In genomic region chr5:95879661-95880060, GRCh38 we compare ENCODE assay signal across 22 cellular contexts. TPM values are rescaled to one million over a fixed set of nuclear protein-coding genes. Genes with fewer than 3 reads are reported as not detected.
DNase-seq lines count a peak whose midpoint lies in the region; ATAC-seq and TF ChIP-seq lines count a peak whose summit lies in the region.
"Had no signal": no experiment of that assay in that cellular context is flagged by ENCODE, and none has a peak within 500 bp of the region (broad histone marks: within the 10 kb centered on the region; RNA-seq: fewer than 3 reads in every experiment).

No MANE protein-coding gene starts in this region.

- no peak overlapping the region for H2AFZ ChIP-seq in mammary epithelial cell (ENCODE audit: low read depth, low read length)
- H2AFZ ChIP-seq: GM23338 had no signal

- peaks cover 3% of the 10 kb centered on the region for H3K36me3 ChIP-seq in mammary epithelial cell (ENCODE audit: insufficient read depth, low read length)
- H3K36me3 ChIP-seq: BLaER1 treated with 17β-estradiol and CSF1 and Interleukin-3, amounts not matched to agents 10 nM and 100 nM; Peyer's patch had no signal

- no peak overlapping the region for H3K4me2 ChIP-seq in mammary epithelial cell (ENCODE audit: insufficient read depth, low read depth, low read length)
- H3K4me2 ChIP-seq: GM23338 had no signal

- no peaks in the 10 kb centered on the region for H3K27me3 Mint-ChIP-seq in MCF 10A (ENCODE audit: insufficient read depth, unreplicated experiment)
- no peaks in the 10 kb centered on the region for H3K27me3 Mint-ChIP-seq in stimulated activated naive B cell treated with anti-CD40 and anti-IgM and Interleukin-4, amounts not matched to agents 10 μg/mL and 1 μg/mL and 100 μg/mL, for 72 hours
- H3K27me3 Mint-ChIP-seq: IgD-negative memory B cell had no signal

- H3K27me3 ChIP-seq in mammary epithelial cell (ENCODE audit: insufficient read depth, low read length): no peaks in the 10 kb centered on the region
- H3K27me3 ChIP-seq: BLaER1 treated with 17β-estradiol and CSF1 and Interleukin-3, amounts not matched to agents 10 nM and 100 nM; MG63; Peyer's patch had no signal

- CTCF ChIA-PET in MCF 10A (lab: Yijun Ruan, JAX): interaction anchor here (0.6 to 1.7 kb wide), 7 partner anchors 8 to 457 kb away, joined by 3 to 6 read pairs (median 3); no protein-coding TSS in a partner anchor
- CTCF ChIA-PET in mammary epithelial cell (lab: Charles Lee; ENCODE audit: low non-redundant PET): no interaction called here

- no peak overlapping the region for H3K4me3 ChIP-seq in mammary epithelial cell (replicated peaks in 1 of 3; ENCODE audit: insufficient read depth in 1 of 3, low read depth in 2 of 3, low read length in 3 of 3)
- H3K4me3 ChIP-seq: BLaER1 treated with 17β-estradiol and CSF1 and Interleukin-3, amounts not matched to agents 10 nM and 100 nM; GM23338; MG63; Peyer's patch had no signal

- peak; percentile 2 for ATAC-seq in left lobe of liver
- no peak for ATAC-seq in stimulated activated naive B cell treated with anti-CD40 and anti-IgM and Interleukin-4, amounts not matched to agents 10 μg/mL and 1 μg/mL and 100 μg/mL, for 72 hours (replicated peaks)
- ATAC-seq in HG02870 (IDR thresholded peaks at IDR 0.05; ENCODE audit: unreplicated experiment): no peak
- no peak for ATAC-seq in HG03439 (IDR thresholded peaks at IDR 0.05; ENCODE audit: unreplicated experiment)
- ATAC-seq: GM23338, HCT116, Right ventricle myocardium inferior had no signal

- H3K79me2 ChIP-seq in mammary epithelial cell (ENCODE audit: insufficient read depth, low read length): no peaks in the 10 kb centered on the region

- DNase-seq in MCF 10A (ENCODE audit: unreplicated experiment): no peak
- no peak for DNase-seq in mammary epithelial cell
- no peak for DNase-seq in left lobe of liver (ENCODE audit: low spot score)
- DNase-seq in stimulated activated naive B cell treated with anti-CD40 and anti-IgM and Interleukin-4, amounts not matched to agents 10 μg/mL and 1 μg/mL and 100 μg/mL, for 72 hours: no peak
- DNase-seq in activated CD4-positive, alpha-beta T cell treated with anti-CD3 and anti-CD28 coated beads, Interleukin-2, amount 50 U/mL, for 4 hours: no peak
- DNase-seq: CD8-positive, alpha-beta memory T cell; Karpas-422; MG63; NCI-H1048; NCI-H1436 treated with DMSO at 0.1 percent for 48 hours; NCI-H2171 treated with DMSO at 0.1 percent for 48 hours; NCI-H446 treated with DMSO at 0.1 percent for 48 hours; Peyer's patch had no signal

- H3K4me1 Mint-ChIP-seq in MCF 10A (ENCODE audit: insufficient read depth, unreplicated experiment): peaks cover 19% of the 10 kb centered on the region
- peaks cover 29 to 31% of the 10 kb centered on the region in 2 donors for H3K4me1 Mint-ChIP-seq in stimulated activated naive B cell treated with anti-CD40 and anti-IgM and Interleukin-4, amounts not matched to agents 10 μg/mL and 1 μg/mL and 100 μg/mL, for 72 hours
- H3K4me1 Mint-ChIP-seq: CD8-positive, alpha-beta memory T cell had no signal

- intact Hi-C loops in MCF 10A (cut with micrococcal nuclease) (no loop called here), mammary epithelial cell (cut with micrococcal nuclease) (no loop called here)

- H3K27ac Mint-ChIP-seq in MCF 10A (ENCODE audit: low read depth, unreplicated experiment): peak overlapping the region; percentile 39
- peak overlapping the region; percentile 22 for H3K27ac Mint-ChIP-seq in stimulated activated naive B cell treated with anti-CD40 and anti-IgM and Interleukin-4, amounts not matched to agents 10 μg/mL and 1 μg/mL and 100 μg/mL, for 72 hours
- H3K27ac Mint-ChIP-seq: CD8-positive, alpha-beta memory T cell; GM23338; IgD-negative memory B cell had no signal

- POLR2A ChIA-PET in MCF 10A (lab: Yijun Ruan, JAX): interaction anchor here (0.6 to 2.4 kb wide), 8 partner anchors 11 to 457 kb away, joined by 3 to 12 read pairs (median 3); partner anchors contain the start of gene GLRX

- no peak overlapping the region for H3K9ac ChIP-seq in mammary epithelial cell (ENCODE audit: insufficient read depth, low read length)

- dilution Hi-C loops in mammary epithelial cell (cut with HindIII; ENCODE audit: low sequenced_read_pairs): no loop called here

- H4K20me1 ChIP-seq in mammary epithelial cell (ENCODE audit: insufficient read depth, low read length): no peaks in the 10 kb centered on the region
- H4K20me1 ChIP-seq: BLaER1 treated with 17β-estradiol and CSF1 and Interleukin-3, amounts not matched to agents 10 nM and 100 nM had no signal

- H3K4me1 ChIP-seq in mammary epithelial cell (ENCODE audit: insufficient read depth, low read length): no peaks in the 10 kb centered on the region
- H3K4me1 ChIP-seq: Peyer's patch had no signal

- in situ Hi-C loops in mammary epithelial cell (cut with MboI; ENCODE audit: low sequenced_read_pairs in 2 of 2): no loop called here

- no peaks in the 10 kb centered on the region for H3K9me3 Mint-ChIP-seq in MCF 10A (ENCODE audit: unreplicated experiment)
- H3K9me3 Mint-ChIP-seq in stimulated activated naive B cell treated with anti-CD40 and anti-IgM and Interleukin-4, amounts not matched to agents 10 μg/mL and 1 μg/mL and 100 μg/mL, for 72 hours: no peaks in the 10 kb centered on the region
- H3K9me3 Mint-ChIP-seq: CD8-positive, alpha-beta memory T cell; GM23338; IgD-negative memory B cell had no signal

- no peak overlapping the region for H3K4me3 Mint-ChIP-seq in MCF 10A (ENCODE audit: unreplicated experiment)
- no peak overlapping the region for H3K4me3 Mint-ChIP-seq in stimulated activated naive B cell treated with anti-CD40 and anti-IgM and Interleukin-4, amounts not matched to agents 10 μg/mL and 1 μg/mL and 100 μg/mL, for 72 hours
- H3K4me3 Mint-ChIP-seq: CD8-positive, alpha-beta memory T cell; GM23338; IgD-negative memory B cell had no signal

- H3K27ac ChIP-seq in mammary epithelial cell (ENCODE audit: insufficient read depth, low read depth, low read length) (no peak overlapping the region), VCaP (peak overlapping the region; percentile 76)
- H3K27ac ChIP-seq: HL-60, Peyer's patch had no signal

- no peaks in the 10 kb centered on the region for H3K9me3 ChIP-seq in mammary epithelial cell (replicated peaks; ENCODE audit: insufficient read depth, low read length)
- H3K9me3 ChIP-seq: MG63, Peyer's patch had no signal

- TF ChIP-seq CTCF in MCF 10A (IDR thresholded peaks at IDR 0.05; ENCODE audit: unreplicated experiment) (no peak), mammary epithelial cell (conservative IDR thresholded peaks at IDR 0.05 in 1 of 2, IDR thresholded peaks at IDR 0.05 in 1 of 2; ENCODE audit: extremely low read depth in 1 of 2, insufficient read depth in 1 of 2, low read depth in 1 of 2, low read length in 2 of 2) (no peak), VCaP (conservative IDR thresholded peaks at IDR 0.05) (no peak)

- peaks cover 47% of the 10 kb centered on the region for H3K36me3 Mint-ChIP-seq in MCF 10A (ENCODE audit: insufficient read depth, unreplicated experiment)
- peaks cover 0 to 3% of the 10 kb centered on the region in 2 donors for H3K36me3 Mint-ChIP-seq in stimulated activated naive B cell treated with anti-CD40 and anti-IgM and Interleukin-4, amounts not matched to agents 10 μg/mL and 1 μg/mL and 100 μg/mL, for 72 hours
- H3K36me3 Mint-ChIP-seq: CD8-positive, alpha-beta memory T cell; IgD-negative memory B cell had no signal

- 96% methylated on average over 4 of the region's 5 CpGs for WGBS in mammary epithelial cell (ENCODE audit: low coverage, missing lambda C conversion rate)

- BruUV-seq in MCF 10A (replicated peaks; lab: Mats Ljungman, UMichigan) (no TSS peak), mammary epithelial cell (replicated peaks; lab: Mats Ljungman, UMichigan) (no TSS peak)

RNA-seq across cellular contexts. Expression of gene GLRX, which starts 57.1 kb away (rescaled TPM):
- total RNA-seq in MCF 10A (2022): 41.4 and 59.2 TPM in 2 replicates
- 1 to 10 TPM; 3.5 to 8.3 TPM for total RNA-seq in mammary epithelial cell
- 8.4 TPM for polyA plus RNA-seq in mammary epithelial cell
- polyA minus RNA-seq in mammary epithelial cell: not detected
- total RNA-seq in left lobe of liver: 41.3 TPM
